Comparison of ENCODE assay signal across 14 cellular contexts in genomic region chrX:71256051-71256450, GRCh38. TPM values are rescaled to one million over a fixed set of nuclear protein-coding genes. Genes with fewer than 3 reads are reported as not detected.
DNase-seq lines count a peak whose midpoint lies in the region; ATAC-seq and TF ChIP-seq lines count a peak whose summit lies in the region.
"Had no signal": no experiment of that assay in that cellular context is flagged by ENCODE, and none has a peak within 500 bp of the region (broad histone marks: within the 10 kb centered on the region; RNA-seq: fewer than 3 reads in every experiment).

No MANE protein-coding gene starts in this region.

- H2BK5ac ChIP-seq in H9 (ENCODE audit: insufficient read length, low read length) = no peak overlapping the region

- no peak overlapping the region for H3K4me3 ChIP-seq in thyroid gland (replicated peaks in 1 of 3)

- H3K4me3 Mint-ChIP-seq in H9 (peak overlapping the region; percentile 93 to 95), immature natural killer cell (peak overlapping the region in 3 of 5 donors; percentile 89 to 93 (median 91))
- peak overlapping the region; percentile 88 for H3K4me3 Mint-ChIP-seq in activated T-helper 2 cell treated with anti-CD3 and anti-CD28 coated beads, Interferon-gamma antibody, Interleukin-2, Interleukin-4, amounts not matched to agents 10 μg/mL and 5 μg/mL and 100 μg/mL, durations not matched to agents 14 hours and 24 hours and 36 hours (ENCODE audit: low read depth)

- no peak overlapping the region for H3K9ac ChIP-seq in H9 (ENCODE audit: extremely low read depth, insufficient read length, low read length)

- peaks cover 2% of the 10 kb centered on the region; the same call in 1 of the 2 replicates for H3K79me2 ChIP-seq in H9 (ENCODE audit: insufficient read depth, low read length)

- H3K27ac Mint-ChIP-seq in H9 (peak overlapping the region in 1 of 3 experiments; percentile 92; a peak in 1 of 7 replicates), immature natural killer cell (peak overlapping the region in 5 of 6 donors; percentile 65 to 95 (median 92))
- no peak overlapping the region for H3K27ac Mint-ChIP-seq in activated T-helper 2 cell treated with anti-CD3 and anti-CD28 coated beads, Interferon-gamma antibody, Interleukin-2, Interleukin-4, amounts not matched to agents 10 μg/mL and 5 μg/mL and 100 μg/mL, durations not matched to agents 14 hours and 24 hours and 36 hours

- H3K18ac ChIP-seq in H9 (ENCODE audit: insufficient read length, low read depth, low read length) = no peak overlapping the region

- no peak overlapping the region for H2AFZ ChIP-seq in H9 (ENCODE audit: low read length)

- no peak overlapping the region for H3K4ac ChIP-seq in H9 (ENCODE audit: low read depth, low read length)

- intact Hi-C loops in activated T-helper 2 cell treated with anti-CD3 and anti-CD28 coated beads, Interferon-gamma antibody, Interleukin-2, Interleukin-4, amounts not matched to agents 10 μg/mL and 5 μg/mL and 100 μg/mL, durations not matched to agents 14 hours and 24 hours and 36 hours (cut with micrococcal nuclease) = no loop called here
- intact Hi-C loops in thyroid gland (cut with DNase I) = no loop called here

- H3K9me3 ChIP-seq in H9 (ENCODE audit: control insufficient read depth, low read depth, low read length) (no peaks in the 10 kb centered on the region), thyroid gland (no peaks in the 10 kb centered on the region)
- H3K9me3 ChIP-seq: suprapubic skin had no signal

- H2BK20ac ChIP-seq in H9 (ENCODE audit: low read depth, low read length, poor library complexity, severe bottlenecking) = no peak overlapping the region

- H4K91ac ChIP-seq in H9 (ENCODE audit: insufficient read length, low read depth, low read length) = no peak overlapping the region

- no peak overlapping the region for H3K56ac ChIP-seq in H9 (ENCODE audit: insufficient read length, low read depth, low read length)

- no peaks in the 10 kb centered on the region for H3K36me3 ChIP-seq in thyroid gland
- H3K36me3 ChIP-seq: suprapubic skin had no signal

- H2BK12ac ChIP-seq in H9 (ENCODE audit: insufficient read length, low read depth, low read length) = no peak overlapping the region

- no peak overlapping the region for H2BK120ac ChIP-seq in H9 (ENCODE audit: low read depth, low read length, poor library complexity, severe bottlenecking)

- H3T11ph ChIP-seq in H9 (ENCODE audit: low read length) = no peak overlapping the region

- H3K23me2 ChIP-seq in H9 (ENCODE audit: insufficient read length, low read depth, low read length, poor library complexity, severe bottlenecking) = peaks cover 10% of the 10 kb centered on the region

- peaks cover 3 to 14% (median 4%) of the 10 kb centered on the region in 3 experiments for H3K36me3 Mint-ChIP-seq in H9 (ENCODE audit: insufficient read depth in 1 of 3, low read depth in 3 of 3)
- H3K36me3 Mint-ChIP-seq in activated T-helper 2 cell treated with anti-CD3 and anti-CD28 coated beads, Interferon-gamma antibody, Interleukin-2, Interleukin-4, amounts not matched to agents 10 μg/mL and 5 μg/mL and 100 μg/mL, durations not matched to agents 14 hours and 24 hours and 36 hours (ENCODE audit: low read depth) = peaks cover 4% of the 10 kb centered on the region
- no peaks in the 10 kb centered on the region for H3K36me3 Mint-ChIP-seq in immature natural killer cell
- H3K36me3 Mint-ChIP-seq: naive B cell had no signal

- WGBS in H9 (ENCODE audit: extremely low coverage, insufficient read length, low lambda C conversion rate) = no CpG with 5 or more reads among the region's 6 CpGs
- 57 to 71% methylated on average over 3 to 6 of the region's 6 CpGs for WGBS in thyroid gland, 2 donors

- no peak for ATAC-seq in HG03342 (IDR thresholded peaks at IDR 0.05; ENCODE audit: unreplicated experiment)
- no peak for ATAC-seq in HG03097 (IDR thresholded peaks at IDR 0.05; ENCODE audit: low FRiP score, unreplicated experiment)

- no peaks in the 10 kb centered on the region for H3K4me1 ChIP-seq in H9 (ENCODE audit: insufficient read depth, low read length)
- peaks cover 9 to 15% of the 10 kb centered on the region in 2 donors for H3K4me1 ChIP-seq in thyroid gland

- H2BK15ac ChIP-seq in H9 (ENCODE audit: low read depth, low read length) = no peak overlapping the region

- H4K20me1 ChIP-seq in H9 (ENCODE audit: control insufficient read depth, insufficient read depth, insufficient read length) = no peaks in the 10 kb centered on the region

- H3K27me3 Mint-ChIP-seq in H9 (ENCODE audit: low read depth) (no peaks in the 10 kb centered on the region), immature natural killer cell (ENCODE audit: low read depth in 3 of 3) (peaks cover 6 to 16% (median 15%) of the 10 kb centered on the region in 3 donors)
- H3K27me3 Mint-ChIP-seq in activated T-helper 2 cell treated with anti-CD3 and anti-CD28 coated beads, Interferon-gamma antibody, Interleukin-2, Interleukin-4, amounts not matched to agents 10 μg/mL and 5 μg/mL and 100 μg/mL, durations not matched to agents 14 hours and 24 hours and 36 hours (ENCODE audit: low read depth) = no peaks in the 10 kb centered on the region
- H3K27me3 Mint-ChIP-seq: naive B cell had no signal

- H3K14ac ChIP-seq in H9 (ENCODE audit: insufficient read depth, low read length) = no peak overlapping the region

- no peak overlapping the region for H4K5ac ChIP-seq in H9 (ENCODE audit: insufficient read length, low read depth, low read length)

- no peak overlapping the region for H4K8ac ChIP-seq in H9 (replicated peaks; ENCODE audit: insufficient read length, low read depth, low read length)

- DNase-seq in A172 (ENCODE audit: low spot score) = peak; percentile 3
- DNase-seq in H9 = no peak
- DNase-seq in activated T-helper 2 cell treated with anti-CD3 and anti-CD28 coated beads, Interferon-gamma antibody, Interleukin-2, Interleukin-4, amounts not matched to agents 10 μg/mL and 5 μg/mL and 100 μg/mL, durations not matched to agents 14 hours and 24 hours and 36 hours (ENCODE audit: low spot score) = no peak
- DNase-seq in immature natural killer cell = no peak
- no peak for DNase-seq in globus pallidus (ENCODE audit: low spot score)
- no peak for DNase-seq in thyroid gland
- DNase-seq: hippocampal formation; naive B cell; NCI-H524 treated with DMSO at 0.1 percent for 48 hours; stimulated activated CD4-positive, alpha-beta T cell treated with anti-CD3 and anti-CD28 coated beads, Interleukin-1b, Interleukin-23, amount 100 ng/mL, for 48 hours had no signal

- H3K4me2 ChIP-seq in H9 (ENCODE audit: insufficient read depth, insufficient read length, low read length) = peak overlapping the region; percentile 64

- no peak overlapping the region for H2AK5ac ChIP-seq in H9 (ENCODE audit: insufficient read length, low read length)

- H3K27me3 ChIP-seq in H9 (ENCODE audit: insufficient read depth, low read length) (no peaks in the 10 kb centered on the region), thyroid gland (no peaks in the 10 kb centered on the region)
- H3K27me3 ChIP-seq: suprapubic skin had no signal

- TF ChIP-seq POLR2A in thyroid gland (IDR thresholded peaks at IDR 0.05) = no peak

- TF ChIP-seq CTCF in H9 (conservative IDR thresholded peaks at IDR 0.05) (no peak), thyroid gland (IDR thresholded peaks at IDR 0.05) (no peak)

- peaks cover 49 to 66% of the 10 kb centered on the region in 2 experiments for H3K9me3 Mint-ChIP-seq in H9
- no peaks in the 10 kb centered on the region for H3K9me3 Mint-ChIP-seq in activated T-helper 2 cell treated with anti-CD3 and anti-CD28 coated beads, Interferon-gamma antibody, Interleukin-2, Interleukin-4, amounts not matched to agents 10 μg/mL and 5 μg/mL and 100 μg/mL, durations not matched to agents 14 hours and 24 hours and 36 hours
- no peaks in the 10 kb centered on the region for H3K9me3 Mint-ChIP-seq in immature natural killer cell

- H3K23ac ChIP-seq in H9 (ENCODE audit: insufficient read length, low read depth, low read length) = no peak overlapping the region

- H3K27ac ChIP-seq in H9 (ENCODE audit: insufficient read length, low read depth, low read length) = no peak overlapping the region
- H3K27ac ChIP-seq in thyroid gland = no peak overlapping the region

- H3K4me1 Mint-ChIP-seq in H9 = peaks cover 10 to 25% of the 10 kb centered on the region in 2 experiments
- peaks cover 24% of the 10 kb centered on the region for H3K4me1 Mint-ChIP-seq in activated T-helper 2 cell treated with anti-CD3 and anti-CD28 coated beads, Interferon-gamma antibody, Interleukin-2, Interleukin-4, amounts not matched to agents 10 μg/mL and 5 μg/mL and 100 μg/mL, durations not matched to agents 14 hours and 24 hours and 36 hours (ENCODE audit: low read depth)
- peaks cover 16 to 19% of the 10 kb centered on the region in 2 donors for H3K4me1 Mint-ChIP-seq in immature natural killer cell

- H3K79me1 ChIP-seq in H9 (ENCODE audit: insufficient read depth, low read depth, low read length, poor library complexity, severe bottlenecking) = no peaks in the 10 kb centered on the region

RNA-seq across cellular contexts. Expression of gene ZMYM3, which starts 2.1 kb away (rescaled TPM):
- total RNA-seq in A172 (2014; rRNA removed; shearing (Covaris generic)) = 15.5 and 16.8 TPM in 2 replicates
- 83.4 and 86.5 TPM in 2 replicates for total RNA-seq in H9 (2021)
- total RNA-seq in activated T-helper 2 cell treated with anti-CD3 and anti-CD28 coated beads, Interferon-gamma antibody, Interleukin-2, Interleukin-4, amounts not matched to agents 10 μg/mL and 5 μg/mL and 100 μg/mL, durations not matched to agents 14 hours and 24 hours and 36 hours = 26.8 and 31.4 TPM in 2 replicates
- polyA plus RNA-seq in immature natural killer cell = 1 to 10 TPM; 3.0 to 5.6 (median 5.0) TPM
- total RNA-seq in thyroid gland = 10 to 100 TPM; 17.7 to 27.4 (median 20.5) TPM

RNA-seq across cellular contexts. Expression of gene NONO, which starts 27.4 kb away (rescaled TPM):
- total RNA-seq in A172 (2014; rRNA removed; shearing (Covaris generic)) = 512 and 514 TPM in 2 replicates
- total RNA-seq in H9 (2021) (703 and 707 TPM in 2 replicates), thyroid gland (100 to 1,000 TPM; 221 to 281 (median 255) TPM)
- total RNA-seq in activated T-helper 2 cell treated with anti-CD3 and anti-CD28 coated beads, Interferon-gamma antibody, Interleukin-2, Interleukin-4, amounts not matched to agents 10 μg/mL and 5 μg/mL and 100 μg/mL, durations not matched to agents 14 hours and 24 hours and 36 hours = 585 and 612 TPM in 2 replicates
- 100 to 1,000 TPM; 150 to 230 (median 188) TPM for polyA plus RNA-seq in immature natural killer cell

RNA-seq across cellular contexts. Expression of gene GJB1, which starts 33.0 kb away (rescaled TPM):
- total RNA-seq in A172 (2014; rRNA removed; shearing (Covaris generic)) = not detected in 2 replicates
- not detected in 2 replicates for total RNA-seq in H9 (2021)
- not detected in 2 replicates for total RNA-seq in activated T-helper 2 cell treated with anti-CD3 and anti-CD28 coated beads, Interferon-gamma antibody, Interleukin-2, Interleukin-4, amounts not matched to agents 10 μg/mL and 5 μg/mL and 100 μg/mL, durations not matched to agents 14 hours and 24 hours and 36 hours
- not detected for polyA plus RNA-seq in immature natural killer cell
- total RNA-seq in thyroid gland = not detected
- polyA plus RNA-seq: BJ had no signal

RNA-seq across cellular contexts. Expression of gene ITGB1BP2, which starts 45.5 kb away (rescaled TPM):
- total RNA-seq in A172 (2014; rRNA removed; shearing (Covaris generic)) = 1.0 and 1.2 TPM in 2 replicates
- total RNA-seq in H9 (2021) (3.7 and 5.0 TPM in 2 replicates), thyroid gland (1 to 10 TPM in 1 of 4 donors, under 1 TPM in 2, not detected in 1; 0.33 to 1.0 (median 0.67) TPM)
- total RNA-seq in activated T-helper 2 cell treated with anti-CD3 and anti-CD28 coated beads, Interferon-gamma antibody, Interleukin-2, Interleukin-4, amounts not matched to agents 10 μg/mL and 5 μg/mL and 100 μg/mL, durations not matched to agents 14 hours and 24 hours and 36 hours = 6.1 and 6.5 TPM in 2 replicates
- not detected for polyA plus RNA-seq in immature natural killer cell
